17 cellular contexts compared by ENCODE assay signal in the genomic region with DNA sequence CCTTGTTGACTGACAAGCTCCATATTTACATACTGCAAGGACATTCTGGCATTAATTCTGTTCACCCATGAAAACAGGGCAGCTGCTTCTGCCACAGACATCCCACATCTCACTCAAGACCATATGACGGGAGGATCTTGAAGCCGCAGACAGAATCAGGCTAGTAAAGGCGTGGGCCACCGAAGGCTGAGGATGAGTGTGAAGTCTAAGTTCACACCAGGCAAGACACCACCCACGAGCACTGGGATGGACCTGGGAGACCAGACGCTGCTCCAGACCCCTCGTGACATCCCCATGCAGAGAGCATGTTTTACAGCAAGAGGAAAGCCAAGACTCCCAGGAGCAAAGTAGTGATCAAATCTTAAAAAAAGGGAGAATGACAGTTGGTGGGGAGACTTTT. TPM values are rescaled to one million over a fixed set of nuclear protein-coding genes. Genes with fewer than 3 reads are reported as not detected.
DNase-seq lines count a peak whose midpoint lies in the region; ATAC-seq and TF ChIP-seq lines count a peak whose summit lies in the region.
"Had no signal": no experiment of that assay in that cellular context is flagged by ENCODE, and none has a peak within 500 bp of the region (broad histone marks: within the 10 kb centered on the region; RNA-seq: fewer than 3 reads in every experiment).

No MANE protein-coding gene starts in this region.

- peaks cover 78% of the 10 kb centered on the region for H3K4me1 Mint-ChIP-seq in chondrocyte (ENCODE audit: low read depth)
- H3K4me1 Mint-ChIP-seq in mesothelial cell of epicardium: peaks cover 49% of the 10 kb centered on the region
- H3K4me1 Mint-ChIP-seq in activated T-helper 17 cell treated with anti-CD3 and anti-CD28 coated beads, Interleukin-2, amount 50 U/mL, for 72 hours: peaks cover 4% of the 10 kb centered on the region
- H3K4me1 Mint-ChIP-seq: central memory CD8-positive, alpha-beta T cell had no signal

- ATAC-seq in heart left ventricle: no peak
- no peak for ATAC-seq in Right ventricle myocardium inferior
- no peak for ATAC-seq in activated T-helper 17 cell treated with anti-CD3 and anti-CD28 coated beads, Interleukin-2, amount 50 U/mL, for 72 hours (replicated peaks)
- ATAC-seq: naive thymus-derived CD4-positive, alpha-beta T cell had no signal

- H3K27ac ChIP-seq in heart left ventricle: peak overlapping the region in 11 of 12 donors; percentile 17 to 96 (median 84)
- peak overlapping the region; percentile 85 to 95 (median 93) for H3K27ac ChIP-seq in transverse colon
- H3K27ac ChIP-seq: KMS-11, upper lobe of left lung had no signal

- 46 to 63% (median 52%) methylated on average over 7 of the region's 7 CpGs for WGBS in heart left ventricle, 4 donors
- 76 to 81% methylated on average over 5 to 7 of the region's 7 CpGs for WGBS in transverse colon (ENCODE audit: low coverage in 1 of 2), 2 donors

- H3K9me3 ChIP-seq in heart left ventricle (no peaks in the 10 kb centered on the region), transverse colon (no peaks in the 10 kb centered on the region)
- H3K9me3 ChIP-seq: upper lobe of left lung had no signal

- peaks cover 20% of the 10 kb centered on the region for H3K36me3 Mint-ChIP-seq in chondrocyte (ENCODE audit: low read depth)
- peaks cover 10% of the 10 kb centered on the region for H3K36me3 Mint-ChIP-seq in mesothelial cell of epicardium
- no peaks in the 10 kb centered on the region for H3K36me3 Mint-ChIP-seq in activated T-helper 17 cell treated with anti-CD3 and anti-CD28 coated beads, Interleukin-2, amount 50 U/mL, for 72 hours (ENCODE audit: low read depth)

- H3K4me3 Mint-ChIP-seq in chondrocyte (ENCODE audit: unreplicated experiment): peak overlapping the region; percentile 94
- peak overlapping the region; percentile 18 for H3K4me3 Mint-ChIP-seq in mesothelial cell of epicardium
- H3K4me3 Mint-ChIP-seq in activated T-helper 17 cell treated with anti-CD3 and anti-CD28 coated beads, Interleukin-2, amount 50 U/mL, for 72 hours: no peak overlapping the region
- H3K4me3 Mint-ChIP-seq: activated CD4-positive, alpha-beta memory T cell treated with anti-CD3 and anti-CD28 coated beads, Interleukin-2, amount 10 ng/mL, durations not matched to agents 7 days and 5 days; central memory CD8-positive, alpha-beta T cell had no signal

- TF ChIP-seq EP300 in transverse colon (IDR thresholded peaks at IDR 0.05; ENCODE audit: low read depth): no peak

- H3K4me3 ChIP-seq in heart left ventricle (peak overlapping the region in 4 of 12 donors; percentile 66 to 80 (median 79)), transverse colon (peak overlapping the region in 1 of 4 donors; percentile 75)
- H3K4me3 ChIP-seq: upper lobe of left lung had no signal

- intact Hi-C loops in heart left ventricle (cut with DNase I) (no loop called here), Right ventricle myocardium inferior (cut with DNase I) (no loop called here), transverse colon (cut with DNase I; ENCODE audit: low total_unique reads) (loop anchor here (10.0 kb wide), 1 partner anchor 49 kb away; no protein-coding TSS in a partner anchor)

- H3K36me3 ChIP-seq in heart left ventricle (peaks cover 0 to 46% (median 6%) of the 10 kb centered on the region in 9 donors), transverse colon (no peaks in the 10 kb centered on the region)
- H3K36me3 ChIP-seq: upper lobe of left lung had no signal

- TF ChIP-seq POLR2A in heart left ventricle (IDR thresholded peaks at IDR 0.05) (no peak), transverse colon (IDR thresholded peaks at IDR 0.05) (no peak)

- H3K9me3 Mint-ChIP-seq in chondrocyte (ENCODE audit: low read depth): no peaks in the 10 kb centered on the region
- no peaks in the 10 kb centered on the region for H3K9me3 Mint-ChIP-seq in mesothelial cell of epicardium
- no peaks in the 10 kb centered on the region for H3K9me3 Mint-ChIP-seq in activated T-helper 17 cell treated with anti-CD3 and anti-CD28 coated beads, Interleukin-2, amount 50 U/mL, for 72 hours
- H3K9me3 Mint-ChIP-seq: activated CD4-positive, alpha-beta memory T cell treated with anti-CD3 and anti-CD28 coated beads, Interleukin-2, amount 10 ng/mL, durations not matched to agents 7 days and 5 days; central memory CD8-positive, alpha-beta T cell; naive thymus-derived CD4-positive, alpha-beta T cell had no signal

- no peak for TF ChIP-seq CTCF in heart left ventricle (IDR thresholded peaks at IDR 0.05)
- TF ChIP-seq CTCF in chondrocyte (IDR thresholded peaks at IDR 0.05): no peak
- TF ChIP-seq CTCF in mesothelial cell of epicardium (IDR thresholded peaks at IDR 0.05; ENCODE audit: unreplicated experiment): no peak
- no peak for TF ChIP-seq CTCF in transverse colon (IDR thresholded peaks at IDR 0.05)

- H3K4me1 ChIP-seq in heart left ventricle: peaks cover 0 to 85% (median 35%) of the 10 kb centered on the region in 12 donors
- peaks cover 15 to 61% (median 32%) of the 10 kb centered on the region in 4 donors for H3K4me1 ChIP-seq in transverse colon

- peaks cover 0 to 22% (median 0%) of the 10 kb centered on the region in 9 donors for H3K27me3 ChIP-seq in heart left ventricle
- no peaks in the 10 kb centered on the region for H3K27me3 ChIP-seq in transverse colon

- in situ Hi-C loops in transverse colon (cut with MboI; ENCODE audit: low pct_ligation_motif_present in 1 of 4, low pct_unique_long_range_greater_than_20kb in 1 of 4, low sequenced_read_pairs in 3 of 4): no loop called here

- H3K27me3 Mint-ChIP-seq in chondrocyte (ENCODE audit: low read depth) (no peaks in the 10 kb centered on the region), mesothelial cell of epicardium (ENCODE audit: low read depth) (no peaks in the 10 kb centered on the region)
- peaks cover 16% of the 10 kb centered on the region for H3K27me3 Mint-ChIP-seq in activated T-helper 17 cell treated with anti-CD3 and anti-CD28 coated beads, Interleukin-2, amount 50 U/mL, for 72 hours

- H3K27ac Mint-ChIP-seq in chondrocyte (ENCODE audit: unreplicated experiment): peak overlapping the region; percentile 93
- no peak overlapping the region for H3K27ac Mint-ChIP-seq in mesothelial cell of epicardium
- no peak overlapping the region for H3K27ac Mint-ChIP-seq in activated T-helper 17 cell treated with anti-CD3 and anti-CD28 coated beads, Interleukin-2, amount 50 U/mL, for 72 hours
- H3K27ac Mint-ChIP-seq: activated CD4-positive, alpha-beta memory T cell treated with anti-CD3 and anti-CD28 coated beads, Interleukin-2, amount 10 ng/mL, durations not matched to agents 7 days and 5 days; naive thymus-derived CD4-positive, alpha-beta T cell had no signal

- DNase-seq in heart left ventricle (peak in 1 of 5 donors; percentile 51), Right ventricle myocardium inferior (ENCODE audit: missing footprints) (no peak), chondrocyte (ENCODE audit: low spot score) (no peak), mesothelial cell of epicardium (ENCODE audit: low spot score in 2 of 2, unreplicated experiment in 2 of 2) (no peak), transverse colon (peak; percentile 8), KG1 (lab: John Stamatoyannopoulos, UW) (no peak)
- DNase-seq in NK-92 treated with Interleukin-12 subunit alpha and Interleukin-12 subunit beta, amount 100 ng/mL, for 24 hours (lab: John Stamatoyannopoulos, UW): no peak
- DNase-seq: activated CD4-positive, alpha-beta memory T cell treated with anti-CD3 and anti-CD28 coated beads, Interleukin-2, amount 10 ng/mL, durations not matched to agents 7 days and 5 days; activated effector memory CD4-positive, alpha-beta T cell treated with anti-CD3 and anti-CD28 coated beads, Interleukin-2, amount 50 U/mL, for 16 hours; DMS79 treated with DMSO at 0.1 percent for 48 hours; naive thymus-derived CD4-positive, alpha-beta T cell; NCI-H1694 treated with DMSO at 0.1 percent for 48 hours; NCI-H510A treated with DMSO at 0.1 percent for 48 hours; upper lobe of left lung had no signal

RNA-seq across cellular contexts. Expression of gene FHL2, which starts 3.2 kb away (rescaled TPM):
- 1,000 to 10,000 TPM in 7 of 9 donors, 100 to 1,000 TPM in 2; 649 to 4,692 (median 1,370) TPM for total RNA-seq in heart left ventricle
- 100 to 1,000 TPM; 669 to 913 TPM for polyA plus RNA-seq in heart left ventricle
- 1,619 TPM for total RNA-seq in Right ventricle myocardium inferior
- total RNA-seq in chondrocyte: 63.6 to 104 TPM (median 97.3 TPM) in 3 replicates
- total RNA-seq in mesothelial cell of epicardium: 32.3 to 37.9 TPM (median 36.4 TPM) in 3 replicates
- 100 to 1,000 TPM in 1 of 4 donors, 10 to 100 TPM in 3; 56.1 to 140 (median 89.2) TPM for total RNA-seq in transverse colon
- 1 to 10 TPM; 2.2 to 2.3 TPM for total RNA-seq in activated T-helper 17 cell treated with anti-CD3 and anti-CD28 coated beads, Interleukin-2, amount 50 U/mL, for 72 hours

RNA-seq across cellular contexts. Expression of gene C2orf49, which starts 58.4 kb away (rescaled TPM):
- total RNA-seq in heart left ventricle (10 to 100 TPM; 12.1 to 21.7 (median 15.6) TPM), Right ventricle myocardium inferior (16.7 TPM), chondrocyte (14.9 to 15.3 TPM (median 14.9 TPM) in 3 replicates), mesothelial cell of epicardium (20.7 to 23.3 TPM (median 20.8 TPM) in 3 replicates), transverse colon (10 to 100 TPM in 3 of 4 donors, 1 to 10 TPM in 1; 1.8 to 17.6 (median 14.5) TPM)
- polyA plus RNA-seq in heart left ventricle: 10 to 100 TPM; 14.5 to 15.7 TPM
- 10 to 100 TPM; 17.7 to 23.8 TPM for total RNA-seq in activated T-helper 17 cell treated with anti-CD3 and anti-CD28 coated beads, Interleukin-2, amount 50 U/mL, for 72 hours

Comparison
In these comparisons a context has a peak if more than half of its experiments do, and no peak if none do; other contexts are left out.
1. RNA of gene FHL2, which starts 3.2 kb away (total RNA-seq): 1,619 TPM in Right ventricle myocardium inferior (single experiment), 649 to 4,692 TPM in heart left ventricle, 63.6 to 104 TPM in chondrocyte, 56.1 to 140 TPM in transverse colon and 32.3 to 37.9 TPM in mesothelial cell of epicardium; 2.2 to 2.3 TPM in activated T-helper 17 cell treated with anti-CD3 and anti-CD28 coated beads, Interleukin-2, amount 50 U/mL, for 72 hours; every median in the first group is over 10 times any median in the second.